In the genomic region with DNA sequence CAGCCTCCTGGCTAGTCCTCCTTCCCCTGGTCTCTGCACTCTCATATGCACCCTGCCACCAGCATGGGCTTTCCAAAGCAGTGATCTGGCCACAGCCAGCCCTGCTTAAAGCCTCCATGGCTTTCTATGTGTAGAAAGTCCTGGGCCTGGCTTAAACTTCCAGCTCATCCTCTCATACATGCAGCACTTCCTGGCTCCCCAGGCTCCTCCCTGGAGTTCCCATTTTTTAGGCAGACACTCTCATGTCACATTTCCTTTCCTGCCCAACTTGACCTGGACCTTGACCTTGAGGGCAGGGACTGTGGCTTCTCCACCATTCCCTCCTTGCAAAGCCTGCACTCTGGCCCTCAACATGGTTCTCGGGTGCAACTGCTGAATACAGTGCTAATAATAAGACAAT, we compare ENCODE assay signal across 27 cellular contexts.
"Had no signal": no experiment of that assay in that cellular context is flagged by ENCODE, and none has a peak within 500 bp of the region (broad histone marks: within the 10 kb centered on the region; RNA-seq: fewer than 3 reads in every experiment).

No MANE protein-coding gene starts in this region.

- DNase-seq: activated CD4-positive, alpha-beta memory T cell treated with anti-CD3 and anti-CD28 coated beads for 36 hours; activated CD4-positive, alpha-beta T cell treated with anti-CD3 and anti-CD28 coated beads, Interleukin-2, amount 10 ng/mL, durations not matched to agents 24 days and 14 days; activated CD4-positive, CD25-positive, alpha-beta regulatory T cell treated with anti-CD3 and anti-CD28 coated beads, Interleukin-2, amount 50 U/mL, for 72 hours; activated CD8-positive, alpha-beta memory T cell treated with anti-CD3 and anti-CD28 coated beads, Interleukin-2, amount 50 U/mL, for 4 hours; activated effector memory CD4-positive, alpha-beta T cell treated with anti-CD3 and anti-CD28 coated beads, Interleukin-2, amount 50 U/mL, for 16 hours; activated naive CD4-positive, alpha-beta T cell treated with anti-CD3 and anti-CD28 coated beads for 36 hours; activated naive CD8-positive, alpha-beta T cell treated with anti-CD3 and anti-CD28 coated beads, Interleukin-2, amount 10 ng/mL, durations not matched to agents 7 days and 5 days; activated T-cell treated with anti-CD3 and anti-CD28 coated beads, Interleukin-2, amount 50 U/mL, for 1 hour; cerebellar nuclear complex; colonic mucosa; effector memory CD8-positive, alpha-beta T cell; erythroblast; head of caudate nucleus; hippocampal formation; mesenchymal stem cell; stimulated activated CD4-positive, alpha-beta T cell treated with anti-CD3 and anti-CD28 coated beads, Interleukin-12 subunit alpha, Interleukin-12 subunit beta, amount 100 ng/mL, for 4 hours; stimulated activated CD4-positive, alpha-beta T cell treated with anti-CD3 and anti-CD28 coated beads, Interleukin-4, amount 100 ng/mL, for 1 hour; WERI-Rb-1 had no signal

- H3K27ac ChIP-seq: ascending aorta, cardiac muscle cell, colonic mucosa, right lobe of liver, suprapubic skin, tibial nerve, WERI-Rb-1 had no signal

- H3K4me1 ChIP-seq: ascending aorta, colonic mucosa, right lobe of liver, suprapubic skin had no signal

- FAIRE-seq: keratinocyte, TTC549 had no signal

- H3K4me3 ChIP-seq: ascending aorta, cardiac muscle cell, colonic mucosa, dorsolateral prefrontal cortex, gastroesophageal sphincter, right lobe of liver, suprapubic skin, tibial nerve had no signal

- H3K27me3 ChIP-seq: ascending aorta, cardiac muscle cell, colonic mucosa, dorsolateral prefrontal cortex, gastroesophageal sphincter, right lobe of liver, suprapubic skin, tibial nerve had no signal

- H3K36me3 ChIP-seq: cardiac muscle cell, colonic mucosa, WERI-Rb-1 had no signal

- H3K9me3 ChIP-seq: ascending aorta, colonic mucosa, gastroesophageal sphincter, right lobe of liver had no signal
